ENCODE assay signal across 8 cellular contexts in genomic region chr16:23952128-23953041, GRCh38.
A peak's percentile ranks its signal among the peaks of the same experiment; 100 is the strongest.
DNase-seq lines count a peak whose midpoint lies in the region; ATAC-seq and TF ChIP-seq lines count a peak whose summit lies in the region.

No MANE protein-coding gene starts in this region.

- intact Hi-C loops in activated CD4-positive, alpha-beta T cell treated with anti-CD3 and anti-CD28 coated beads, Interleukin-2, amount 10 ng/mL, durations not matched to agents 24 days and 14 days (cut with micrococcal nuclease) = loop anchor here (5.0 kb wide), 1 partner anchor 90 kb away; no protein-coding TSS in a partner anchor

- no peaks in the 10 kb centered on the region for H3K27me3 Mint-ChIP-seq in activated CD4-positive, alpha-beta T cell treated with anti-CD3 and anti-CD28 coated beads, Interleukin-2, amount 10 ng/mL, durations not matched to agents 24 days and 14 days
- H3K27me3 Mint-ChIP-seq in glutamatergic neuron (ENCODE audit: unreplicated experiment) = no peaks in the 10 kb centered on the region

- H3K36me3 Mint-ChIP-seq in activated CD4-positive, alpha-beta T cell treated with anti-CD3 and anti-CD28 coated beads, Interleukin-2, amount 10 ng/mL, durations not matched to agents 24 days and 14 days (ENCODE audit: low read depth) = peaks cover 3% of the 10 kb centered on the region
- H3K36me3 Mint-ChIP-seq in glutamatergic neuron (ENCODE audit: unreplicated experiment) = no peaks in the 10 kb centered on the region

- TF ChIP-seq CTCF in glutamatergic neuron (IDR thresholded peaks at IDR 0.05; ENCODE audit: partially characterized antibody, unreplicated experiment) = no peak

- peaks cover 62% of the 10 kb centered on the region for H3K4me1 Mint-ChIP-seq in activated CD4-positive, alpha-beta T cell treated with anti-CD3 and anti-CD28 coated beads, Interleukin-2, amount 10 ng/mL, durations not matched to agents 24 days and 14 days
- H3K4me1 Mint-ChIP-seq in glutamatergic neuron (ENCODE audit: low read depth, unreplicated experiment) = peaks cover 17% of the 10 kb centered on the region

- ATAC-seq in GM21390 (IDR thresholded peaks at IDR 0.05; ENCODE audit: unreplicated experiment) = no peak
- no peak for ATAC-seq in GM21576 (IDR thresholded peaks at IDR 0.05; ENCODE audit: unreplicated experiment)

- peak overlapping the region; percentile 68 for H3K27ac Mint-ChIP-seq in activated CD4-positive, alpha-beta T cell treated with anti-CD3 and anti-CD28 coated beads, Interleukin-2, amount 10 ng/mL, durations not matched to agents 24 days and 14 days
- H3K27ac Mint-ChIP-seq in glutamatergic neuron (ENCODE audit: unreplicated experiment) = no peak overlapping the region

- H3K9me3 Mint-ChIP-seq in activated CD4-positive, alpha-beta T cell treated with anti-CD3 and anti-CD28 coated beads, Interleukin-2, amount 10 ng/mL, durations not matched to agents 24 days and 14 days = no peaks in the 10 kb centered on the region
- peaks cover 4% of the 10 kb centered on the region for H3K9me3 Mint-ChIP-seq in glutamatergic neuron (ENCODE audit: unreplicated experiment)

- H3K4me3 Mint-ChIP-seq in activated CD4-positive, alpha-beta T cell treated with anti-CD3 and anti-CD28 coated beads, Interleukin-2, amount 10 ng/mL, durations not matched to agents 24 days and 14 days = peak overlapping the region; percentile 54
- peak overlapping the region; percentile 31 for H3K4me3 Mint-ChIP-seq in glutamatergic neuron (ENCODE audit: unreplicated experiment)

- DNase-seq in NCI-H82 (lab: John Stamatoyannopoulos, UW) (peak; percentile 58), NCI-H82 treated with DMSO at 0.1 percent for 48 hours (lab: John Stamatoyannopoulos, UW; ENCODE audit: unreplicated experiment) (no peak), glutamatergic neuron (no peak), 8988T (no peak)
- no peak for DNase-seq in activated CD4-positive, alpha-beta T cell treated with anti-CD3 and anti-CD28 coated beads, Interleukin-2, amount 10 ng/mL, durations not matched to agents 24 days and 14 days
- peak; percentile 59 for DNase-seq in stimulated activated CD4-positive, alpha-beta T cell treated with anti-CD3 and anti-CD28 coated beads, Interleukin-4, amount 100 ng/mL, for 24 hours

Comparison
In these comparisons a context has a peak if more than half of its experiments do, and no peak if none do; other contexts are left out.
1. DNase-seq: peak in NCI-H82 (single experiment) and stimulated activated CD4-positive, alpha-beta T cell treated with anti-CD3 and anti-CD28 coated beads, Interleukin-4, amount 100 ng/mL, for 24 hours (single experiment); none in NCI-H82 treated with DMSO at 0.1 percent for 48 hours (single experiment), activated CD4-positive, alpha-beta T cell treated with anti-CD3 and anti-CD28 coated beads, Interleukin-2, amount 10 ng/mL, durations not matched to agents 24 days and 14 days (single experiment), glutamatergic neuron (single experiment) and 8988T (single experiment).